ENCODE assay signal across 21 cellular contexts in the genomic region with DNA sequence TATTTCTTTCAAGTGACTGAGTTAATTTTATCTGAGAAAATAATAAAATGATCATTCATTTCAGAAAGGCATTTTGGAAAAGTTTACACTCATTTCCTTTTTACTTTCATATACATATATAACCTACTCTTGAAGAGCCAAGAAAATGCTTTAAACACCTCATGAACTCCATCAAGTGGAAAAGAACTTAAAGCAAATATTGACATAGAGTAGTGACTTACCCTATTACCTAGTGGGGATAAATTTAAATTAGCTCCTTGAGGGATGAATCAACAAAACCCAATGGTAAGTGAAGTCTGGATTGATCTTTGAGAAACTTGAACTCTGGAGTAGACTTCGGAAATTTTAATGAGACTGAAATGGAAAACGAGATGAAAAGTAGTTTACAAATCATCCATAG.
"Had no signal": no experiment of that assay in that cellular context is flagged by ENCODE, and none has a peak within 500 bp of the region (broad histone marks: within the 10 kb centered on the region; RNA-seq: fewer than 3 reads in every experiment).

No MANE protein-coding gene starts in this region.

- H3K4me3 Mint-ChIP-seq: natural killer cell; nephron progenitor cell; neural crest cell; stimulated activated effector memory CD8-positive, alpha-beta T cell treated with anti-CD3 and anti-CD28 coated beads, Interleukin-12 subunit alpha, Interleukin-12 subunit beta, amount 100 ng/mL, for 72 hours; stimulated activated naive B cell treated with anti-CD40 and anti-IgM and Interleukin-4, amounts not matched to agents 10 μg/mL and 1 μg/mL and 100 μg/mL, for 72 hours; stimulated activated naive CD8-positive, alpha-beta T cell treated with anti-CD3 and anti-CD28 coated beads, Interleukin-15, Interleukin-2, amounts not matched to agents 100 ng/mL and 50 ng/mL, for 24 hours had no signal

- ATAC-seq: natural killer cell; pancreas; right cardiac atrium; right lobe of liver; stimulated activated effector memory CD8-positive, alpha-beta T cell treated with anti-CD3 and anti-CD28 coated beads, Interleukin-12 subunit alpha, Interleukin-12 subunit beta, amount 100 ng/mL, for 72 hours; stimulated activated naive B cell treated with anti-CD40 and anti-IgM and Interleukin-4, amounts not matched to agents 10 μg/mL and 1 μg/mL and 100 μg/mL, for 72 hours had no signal

- DNase-seq: natural killer cell; nephron progenitor cell; nucleus accumbens; pancreas; right cardiac atrium; right lobe of liver; sigmoid colon; small intestine; stimulated activated CD4-positive, alpha-beta T cell treated with anti-CD3 and anti-CD28 coated beads, Interleukin-15, amount 100 ng/mL, for 24 hours; stimulated activated CD4-positive, alpha-beta T cell treated with anti-CD3 and anti-CD28 coated beads, Interleukin-2, amount 100 ng/mL, for 24 hours; stimulated activated CD4-positive, alpha-beta T cell treated with anti-CD3 and anti-CD28 coated beads, Interleukin-2, amount 100 ng/mL, for 48 hours; stimulated activated CD4-positive, alpha-beta T cell treated with anti-CD3 and anti-CD28 coated beads, Interleukin-4, amount 100 ng/mL, for 24 hours; stimulated activated naive B cell treated with anti-CD40 and anti-IgM and Interleukin-4, amounts not matched to agents 10 μg/mL and 1 μg/mL and 100 μg/mL, for 72 hours; stimulated activated naive CD4-positive, alpha-beta T cell treated with Interleukin-2 at 50 U/mL for 16 hours; stomach; thyroid gland; trophoblast cell; upper lobe of left lung had no signal

- H3K4me1 Mint-ChIP-seq: natural killer cell; nephron progenitor cell; neural crest cell; stimulated activated effector memory CD8-positive, alpha-beta T cell treated with anti-CD3 and anti-CD28 coated beads, Interleukin-12 subunit alpha, Interleukin-12 subunit beta, amount 100 ng/mL, for 72 hours; stimulated activated naive B cell treated with anti-CD40 and anti-IgM and Interleukin-4, amounts not matched to agents 10 μg/mL and 1 μg/mL and 100 μg/mL, for 72 hours had no signal

- H3K27me3 Mint-ChIP-seq: stimulated activated naive CD8-positive, alpha-beta T cell treated with anti-CD3 and anti-CD28 coated beads, Interleukin-15, Interleukin-2, amounts not matched to agents 100 ng/mL and 50 ng/mL, for 24 hours had no signal

- H3K36me3 Mint-ChIP-seq: natural killer cell; stimulated activated effector memory CD8-positive, alpha-beta T cell treated with anti-CD3 and anti-CD28 coated beads, Interleukin-12 subunit alpha, Interleukin-12 subunit beta, amount 100 ng/mL, for 72 hours; stimulated activated naive B cell treated with anti-CD40 and anti-IgM and Interleukin-4, amounts not matched to agents 10 μg/mL and 1 μg/mL and 100 μg/mL, for 72 hours had no signal

- H3K9me3 Mint-ChIP-seq: natural killer cell; nephron progenitor cell; stimulated activated effector memory CD8-positive, alpha-beta T cell treated with anti-CD3 and anti-CD28 coated beads, Interleukin-12 subunit alpha, Interleukin-12 subunit beta, amount 100 ng/mL, for 72 hours; stimulated activated naive B cell treated with anti-CD40 and anti-IgM and Interleukin-4, amounts not matched to agents 10 μg/mL and 1 μg/mL and 100 μg/mL, for 72 hours; stimulated activated naive CD8-positive, alpha-beta T cell treated with anti-CD3 and anti-CD28 coated beads, Interleukin-15, Interleukin-2, amounts not matched to agents 100 ng/mL and 50 ng/mL, for 24 hours had no signal

- H3K27ac Mint-ChIP-seq: natural killer cell; nephron progenitor cell; stimulated activated effector memory CD8-positive, alpha-beta T cell treated with anti-CD3 and anti-CD28 coated beads, Interleukin-12 subunit alpha, Interleukin-12 subunit beta, amount 100 ng/mL, for 72 hours; stimulated activated naive B cell treated with anti-CD40 and anti-IgM and Interleukin-4, amounts not matched to agents 10 μg/mL and 1 μg/mL and 100 μg/mL, for 72 hours; stimulated activated naive CD8-positive, alpha-beta T cell treated with anti-CD3 and anti-CD28 coated beads, Interleukin-15, Interleukin-2, amounts not matched to agents 100 ng/mL and 50 ng/mL, for 24 hours had no signal
